8 cellular contexts compared by ENCODE assay signal in genomic region chr20:460707-461106, GRCh38. TPM values are rescaled to one million over a fixed set of nuclear protein-coding genes. Genes with fewer than 3 reads are reported as not detected.
DNase-seq lines count a peak whose midpoint lies in the region; ATAC-seq and TF ChIP-seq lines count a peak whose summit lies in the region.

No MANE protein-coding gene starts in this region.

- no peaks in the 10 kb centered on the region for H3K9me3 Mint-ChIP-seq in activated naive CD8-positive, alpha-beta T cell treated with anti-CD3 and anti-CD28 coated beads, Interleukin-2, amount 50 U/mL, for 24 hours

- no peaks in the 10 kb centered on the region for H3K9me3 ChIP-seq in HAP-1
- H3K9me3 ChIP-seq in lower lobe of right lung = no peaks in the 10 kb centered on the region

- intact Hi-C loops in lower lobe of right lung (cut with DNase I) = no loop called here

- H3K36me3 ChIP-seq in HAP-1 (replicated peaks) = peaks cover 4% of the 10 kb centered on the region; the same call in 1 of the 2 replicates
- H3K36me3 ChIP-seq in lower lobe of right lung = no peaks in the 10 kb centered on the region

- in situ Hi-C loops in HAP-1 (cut with MboI; ENCODE audit: low sequenced_read_pairs) = no loop called here

- no peaks in the 10 kb centered on the region for H3K27me3 Mint-ChIP-seq in activated naive CD8-positive, alpha-beta T cell treated with anti-CD3 and anti-CD28 coated beads, Interleukin-2, amount 50 U/mL, for 24 hours

- no peak for ATAC-seq in activated naive CD8-positive, alpha-beta T cell treated with anti-CD3 and anti-CD28 coated beads, Interleukin-2, amount 50 U/mL, for 24 hours
- ATAC-seq in lower lobe of right lung = no peak
- ATAC-seq in HG02588 (IDR thresholded peaks at IDR 0.05; ENCODE audit: unreplicated experiment) = no peak

- H3K27me3 ChIP-seq in HAP-1 (ENCODE audit: low read depth) = no peaks in the 10 kb centered on the region
- H3K27me3 ChIP-seq in lower lobe of right lung (ENCODE audit: low read depth) = no peaks in the 10 kb centered on the region

- no peak for TF ChIP-seq CTCF in lower lobe of right lung (IDR thresholded peaks at IDR 0.05)

- peaks cover 4% of the 10 kb centered on the region for H3K36me3 Mint-ChIP-seq in activated naive CD8-positive, alpha-beta T cell treated with anti-CD3 and anti-CD28 coated beads, Interleukin-2, amount 50 U/mL, for 24 hours (ENCODE audit: low read depth)

- H3K4me3 ChIP-seq in HAP-1 (peak overlapping the region; percentile 86), lower lobe of right lung (peak overlapping the region; percentile 86)

- no peak overlapping the region for H3K27ac Mint-ChIP-seq in activated naive CD8-positive, alpha-beta T cell treated with anti-CD3 and anti-CD28 coated beads, Interleukin-2, amount 50 U/mL, for 24 hours

- H3K4me1 Mint-ChIP-seq in activated naive CD8-positive, alpha-beta T cell treated with anti-CD3 and anti-CD28 coated beads, Interleukin-2, amount 50 U/mL, for 24 hours = peaks cover 51% of the 10 kb centered on the region

- H3K27ac ChIP-seq in lower lobe of right lung = no peak overlapping the region

- H3K4me3 Mint-ChIP-seq in activated naive CD8-positive, alpha-beta T cell treated with anti-CD3 and anti-CD28 coated beads, Interleukin-2, amount 50 U/mL, for 24 hours = peak overlapping the region; percentile 96

- H3K4me1 ChIP-seq in HAP-1 (peaks cover 22% of the 10 kb centered on the region), lower lobe of right lung (peaks cover 52% of the 10 kb centered on the region)

- DNase-seq in AG08395 (ENCODE audit: low spot score) (peak; percentile 52), HAP-1 (ENCODE audit: low spot score in 2 of 2) (no peak), lower lobe of right lung (no peak), GM19240 (ENCODE audit: insufficient read length, low spot score) (no peak), SKM-1 treated with dmso at 0.1 percent for 144 hours (lab: John Stamatoyannopoulos, UW; ENCODE audit: unreplicated experiment) (no peak), NCI-H146 treated with DMSO at 0.1 percent for 48 hours (lab: John Stamatoyannopoulos, UW; ENCODE audit: unreplicated experiment) (no peak)
- no peak for DNase-seq in activated naive CD8-positive, alpha-beta T cell treated with anti-CD3 and anti-CD28 coated beads, Interleukin-2, amount 50 U/mL, for 24 hours

RNA-seq across cellular contexts. Expression of gene TBC1D20, which starts 1.6 kb away (rescaled TPM):
- total RNA-seq in lower lobe of right lung = 40.3 TPM

RNA-seq across cellular contexts. Expression of gene RBCK1, which starts 52.6 kb away (rescaled TPM):
- total RNA-seq in lower lobe of right lung = 95.7 TPM
